In genomic region chr17:47231334-47231733, GRCh38 we compare ENCODE assay signal across 21 cellular contexts. TPM values are rescaled to one million over a fixed set of nuclear protein-coding genes. Genes with fewer than 3 reads are reported as not detected.
"Had no signal": no experiment of that assay in that cellular context is flagged by ENCODE, and none has a peak within 500 bp of the region (broad histone marks: within the 10 kb centered on the region; RNA-seq: fewer than 3 reads in every experiment).

No MANE protein-coding gene starts in this region.

- H3K27me3 ChIP-seq: adrenal gland, pancreas, sigmoid colon, upper lobe of right lung had no signal

- H3K36me3 ChIP-seq: adrenal gland, left ventricle myocardium inferior, neutrophil, pancreas, sigmoid colon, thoracic aorta, upper lobe of right lung had no signal

- H3K27me3 Mint-ChIP-seq: activated naive CD4-positive, alpha-beta T cell treated with anti-CD3 and anti-CD28 coated beads, Interleukin-2, amount 50 U/mL, for 24 hours had no signal

- H3K27ac ChIP-seq: adrenal gland, left ventricle myocardium inferior, neutrophil, pancreas, sigmoid colon, thoracic aorta, upper lobe of right lung had no signal

- H3K4me3 ChIP-seq: adrenal gland, left ventricle myocardium inferior, pancreas, sigmoid colon, thoracic aorta, upper lobe of right lung had no signal

- H3K9me3 ChIP-seq: adrenal gland, left ventricle myocardium inferior, neutrophil, pancreas, sigmoid colon, thoracic aorta, upper lobe of right lung had no signal

- H3K36me3 Mint-ChIP-seq: activated naive CD4-positive, alpha-beta T cell treated with anti-CD3 and anti-CD28 coated beads, Interleukin-2, amount 50 U/mL, for 24 hours; natural killer cell; stimulated activated effector memory CD8-positive, alpha-beta T cell treated with anti-CD3 and anti-CD28 coated beads, Interleukin-12 subunit alpha, Interleukin-12 subunit beta, amount 100 ng/mL, for 72 hours had no signal

- ATAC-seq: natural killer cell; pancreas; stimulated activated effector memory CD8-positive, alpha-beta T cell treated with anti-CD3 and anti-CD28 coated beads, Interleukin-12 subunit alpha, Interleukin-12 subunit beta, amount 100 ng/mL, for 72 hours; upper lobe of right lung had no signal

- DNase-seq: activated CD4-positive, alpha-beta T cell treated with anti-CD3 and anti-CD28 coated beads, Interleukin-2, amount 50 U/mL, for 4 hours; activated CD4-positive, CD25-positive, alpha-beta regulatory T cell treated with anti-CD3 and anti-CD28 coated beads, Interleukin-2, amount 50 U/mL, for 72 hours; activated gamma-delta T cell; adrenal gland; cerebellar nuclear complex; cortex of kidney; hypothalamus; left ventricle myocardium inferior; mesenchymal stem cell; natural killer cell; pancreas; sigmoid colon; stimulated activated CD4-positive, alpha-beta T cell treated with anti-CD3 and anti-CD28 coated beads, Interleukin-4, amount 100 ng/mL, for 24 hours; upper lobe of right lung had no signal

- H3K27ac Mint-ChIP-seq: activated naive CD4-positive, alpha-beta T cell treated with anti-CD3 and anti-CD28 coated beads, Interleukin-2, amount 50 U/mL, for 24 hours; natural killer cell; stimulated activated effector memory CD8-positive, alpha-beta T cell treated with anti-CD3 and anti-CD28 coated beads, Interleukin-12 subunit alpha, Interleukin-12 subunit beta, amount 100 ng/mL, for 72 hours; T-helper 1 cell treated with Interleukin-12 subunit alpha and Interleukin-12 subunit beta and Interleukin-4 antibody, amounts not matched to agents 30 μg/mL and 1 μg/mL, for 36 hours had no signal

- H3K9me3 Mint-ChIP-seq: activated naive CD4-positive, alpha-beta T cell treated with anti-CD3 and anti-CD28 coated beads, Interleukin-2, amount 50 U/mL, for 24 hours; natural killer cell; stimulated activated effector memory CD8-positive, alpha-beta T cell treated with anti-CD3 and anti-CD28 coated beads, Interleukin-12 subunit alpha, Interleukin-12 subunit beta, amount 100 ng/mL, for 72 hours; T-helper 1 cell treated with Interleukin-12 subunit alpha and Interleukin-12 subunit beta and Interleukin-4 antibody, amounts not matched to agents 30 μg/mL and 1 μg/mL, for 36 hours had no signal

- H3K4me3 Mint-ChIP-seq: activated naive CD4-positive, alpha-beta T cell treated with anti-CD3 and anti-CD28 coated beads, Interleukin-2, amount 50 U/mL, for 24 hours; natural killer cell; stimulated activated effector memory CD8-positive, alpha-beta T cell treated with anti-CD3 and anti-CD28 coated beads, Interleukin-12 subunit alpha, Interleukin-12 subunit beta, amount 100 ng/mL, for 72 hours; T-helper 1 cell treated with Interleukin-12 subunit alpha and Interleukin-12 subunit beta and Interleukin-4 antibody, amounts not matched to agents 30 μg/mL and 1 μg/mL, for 36 hours had no signal

RNA-seq across cellular contexts. Expression of gene MYL4, which starts 22.2 kb away (rescaled TPM):
- total RNA-seq: bronchial epithelial cell, thoracic aorta had no signal
- polyA plus RNA-seq: keratinocyte had no signal

RNA-seq across cellular contexts. Expression of gene ITGB3, which starts 22.3 kb away (rescaled TPM):
- polyA plus RNA-seq: keratinocyte had no signal
